Comparison of ENCODE assay signal across 14 cellular contexts in genomic region chr3:113560845-113561623, GRCh38. TPM values are rescaled to one million over a fixed set of nuclear protein-coding genes. Genes with fewer than 3 reads are reported as not detected.
DNase-seq lines count a peak whose midpoint lies in the region; ATAC-seq, FAIRE-seq and TF ChIP-seq lines count a peak whose summit lies in the region.
"Had no signal": no experiment of that assay in that cellular context is flagged by ENCODE, and none has a peak within 500 bp of the region (broad histone marks: within the 10 kb centered on the region; RNA-seq: fewer than 3 reads in every experiment).

No MANE protein-coding gene starts in this region.

- CTCF ChIA-PET in K562 (lab: Yijun Ruan, JAX; ENCODE audit: low intra/inter-chr PET ratio), result no interaction called here

- no peak for TF ChIP-seq RAD21 in K562 (CRISPR knock-in tag; conservative IDR thresholded peaks at IDR 0.05 in 1 of 2, IDR thresholded peaks at IDR 0.05 in 1 of 2)

- H3K9ac ChIP-seq in K562 (ENCODE audit: insufficient read depth in 1 of 2, low read depth in 2 of 2, low read length in 2 of 2), result no peak overlapping the region

- no peaks in the 10 kb centered on the region for H3K79me2 ChIP-seq in K562 (ENCODE audit: control insufficient read depth, insufficient read depth, low read length)

- no peaks in the 10 kb centered on the region; a peak in 2 of 5 replicates for H3K27me3 ChIP-seq in K562 (ENCODE audit: control insufficient read depth in 2 of 2, insufficient read depth in 2 of 2, low read length in 2 of 2)
- H3K27me3 ChIP-seq in kidney epithelial cell (ENCODE audit: control insufficient read depth, insufficient read depth, low read length), result no peaks in the 10 kb centered on the region
- H3K27me3 ChIP-seq in stomach, result no peaks in the 10 kb centered on the region
- H3K27me3 ChIP-seq: Peyer's patch, sigmoid colon, suprapubic skin had no signal

- POLR2A ChIA-PET in K562 (lab: Yijun Ruan, JAX), result no interaction called here

- no peak overlapping the region for H3K4me2 ChIP-seq in K562 (ENCODE audit: insufficient read depth, low read length)

- no peak overlapping the region for H3K27ac ChIP-seq in K562 (ENCODE audit: extremely low read depth, low read depth, low read length)
- H3K27ac ChIP-seq in stomach, result no peak overlapping the region
- H3K27ac ChIP-seq in substantia nigra (ENCODE audit: low read depth, low read length, poor library complexity, severe bottlenecking), result no peak overlapping the region
- H3K27ac ChIP-seq: Peyer's patch, sigmoid colon, suprapubic skin had no signal

- FAIRE-seq in K562 (lab: Jason Lieb, UNC), result no peak

- H3K4me3 ChIP-seq in HFF-Myc (replicated peaks; ENCODE audit: low read depth, low read length) (no peak overlapping the region), K562 (no peak overlapping the region), kidney epithelial cell (ENCODE audit: low read depth, low read length) (no peak overlapping the region), stomach (no peak overlapping the region)
- H3K4me3 ChIP-seq: Peyer's patch, sigmoid colon, suprapubic skin had no signal

- ATAC-seq in K562 (no peak), HG03521 (IDR thresholded peaks at IDR 0.05; ENCODE audit: unreplicated experiment) (no peak)

- BruUV-seq in K562 (replicated peaks; lab: Mats Ljungman, UMichigan), result no TSS peak

- no peak overlapping the region for H2AFZ ChIP-seq in K562 (ENCODE audit: low read depth, low read length)

- TF ChIP-seq CTCF in HFF-Myc (IDR thresholded peaks at IDR 0.05; ENCODE audit: low read depth, low read length, missing control alignments) (no peak), K562 (IDR thresholded peaks at IDR 0.05 in 2 of 3, conservative IDR thresholded peaks at IDR 0.05 in 1 of 3; ENCODE audit: insufficient read depth in 2 of 3, low read depth in 1 of 3, low read length in 3 of 3) (no peak), kidney epithelial cell (IDR thresholded peaks at IDR 0.05; ENCODE audit: insufficient read depth, low read length, poor library complexity, severe bottlenecking) (no peak), stomach (IDR thresholded peaks at IDR 0.05) (no peak)

- DNase-seq in AML-193 (lab: John Stamatoyannopoulos, UW), result peak; percentile 6 to 12
- peak; percentile 12 for DNase-seq in HFF-Myc (ENCODE audit: extremely low read depth, low read depth)
- no peak for DNase-seq in K562 (ENCODE audit: extremely low read depth in 1 of 4, low spot score in 3 of 4)
- DNase-seq in kidney epithelial cell (ENCODE audit: low read depth), result peak; percentile 45
- DNase-seq in stimulated activated naive CD4-positive, alpha-beta T cell treated with Interleukin-2 at 50 U/mL for 16 hours (lab: John Stamatoyannopoulos, UW), result no peak
- DNase-seq in stomach, result no peak
- no peak for DNase-seq in substantia nigra (lab: John Stamatoyannopoulos, UW)
- DNase-seq: activated CD4-positive, alpha-beta T cell treated with anti-CD3 and anti-CD28 coated beads, Interleukin-2, amount 50 U/mL, for 1 hour; erythroblast; NCI-H2171; Peyer's patch; sigmoid colon had no signal

- 0% methylated on average over 4 of the region's 4 CpGs for WGBS in K562 (ENCODE audit: insufficient coverage, low coverage, missing lambda C conversion rate)
- 89 to 96% (median 91%) methylated on average over 4 of the region's 4 CpGs for WGBS in stomach, 5 donors

- TF ChIP-seq POLR2A in K562 (conservative IDR thresholded peaks at IDR 0.05) (no peak), stomach (IDR thresholded peaks at IDR 0.05) (no peak)

- no peaks in the 10 kb centered on the region for H3K9me1 ChIP-seq in K562 (ENCODE audit: control insufficient read depth, insufficient read depth, low read length)

- in situ Hi-C loops in K562 (cut with MboI), result no loop called here

- TF ChIP-seq EP300 in K562 (IDR thresholded peaks at IDR 0.05; ENCODE audit: low read length) (no peak), stomach (IDR thresholded peaks at IDR 0.05) (no peak)

- H3K9me3 ChIP-seq in K562 (replicated peaks; ENCODE audit: control insufficient read depth, insufficient read depth, low read depth, low read length) (no peaks in the 10 kb centered on the region), stomach (no peaks in the 10 kb centered on the region)
- H3K9me3 ChIP-seq: Peyer's patch, sigmoid colon, suprapubic skin had no signal

- intact Hi-C loops in K562 (cut with micrococcal nuclease) (no loop called here), stomach (cut with DNase I; ENCODE audit: low total_unique reads) (no loop called here)

- no peaks in the 10 kb centered on the region for H4K20me1 ChIP-seq in K562 (replicated peaks; ENCODE audit: control insufficient read depth, insufficient read depth, low read length)

- no peaks in the 10 kb centered on the region for H3K4me1 ChIP-seq in K562 (replicated peaks in 1 of 2; ENCODE audit: control insufficient read depth in 2 of 2, insufficient read depth in 2 of 2, low read length in 2 of 2)
- peaks cover 0 to 29% (median 10%) of the 10 kb centered on the region in 4 donors for H3K4me1 ChIP-seq in stomach
- H3K4me1 ChIP-seq: sigmoid colon, suprapubic skin had no signal

- H3K36me3 ChIP-seq in K562 (ENCODE audit: control insufficient read depth, insufficient read depth, low read length), result no peaks in the 10 kb centered on the region
- H3K36me3 ChIP-seq in kidney epithelial cell (ENCODE audit: control insufficient read depth, insufficient read depth, low read length), result no peaks in the 10 kb centered on the region
- H3K36me3 ChIP-seq in stomach, result no peaks in the 10 kb centered on the region
- H3K36me3 ChIP-seq: Peyer's patch, sigmoid colon, suprapubic skin had no signal

TF ChIP-seq in K562, 482 proteins besides CTCF, POLR2A, EP300 and RAD21:
- TF ChIP-seq RFX1 (IDR thresholded peaks at IDR 0.05) (peak; percentile 79), RBM22 (IDR thresholded peaks at IDR 0.05; ENCODE audit: low read depth, low read length, poor library complexity, severe bottlenecking) (no peak)

RNA-seq across cellular contexts. Expression of gene SIDT1, which starts 28.7 kb away (rescaled TPM):
- total RNA-seq in K562 (2011; cell fraction: chromatin; rRNA removed; ENCODE audit: low replicate concordance), result not detected in 2 replicates
- total RNA-seq in K562 (2011; cell fraction: nucleolus; rRNA removed), result not detected in 2 replicates
- not detected in 2 replicates for total RNA-seq in K562 (2011; cell fraction: nucleoplasm; rRNA removed)
- not detected in 2 replicates for total RNA-seq in K562 (2014; rRNA removed)
- not detected in 2 replicates for total RNA-seq in K562 (2014; rRNA removed; fragmentation: Illumina TruSeq; extraction: Trizol)
- not detected in 2 replicates for total RNA-seq in K562 (2015; rRNA removed; fragmentation: Illumina TruSeq; extraction: Trizol)
- 0.18 TPM in 1 of 2 replicates, not detected in the other for total RNA-seq in K562 (2021)
- polyA plus RNA-seq in K562 (2011; rRNA removed), result not detected in 2 replicates
- not detected in 2 replicates for polyA plus RNA-seq in K562 (2011; cell fraction: cytosol; rRNA removed)
- not detected in 2 replicates for polyA plus RNA-seq in K562 (2011; cell fraction: nucleus; rRNA removed)
- not detected in 2 replicates for polyA plus RNA-seq in K562 (2012)
- polyA plus RNA-seq in K562 (2014; fragmentation: Illumina TruSeq; extraction: Trizol), result not detected in 2 replicates
- polyA plus RNA-seq in K562 (2014; fragmentation: Nextera tagmentation; extraction: Ambion mirVana), result not detected
- polyA plus RNA-seq in K562 (2014; rRNA removed), result not detected in 2 replicates
- not detected in 2 replicates for polyA minus RNA-seq in K562 (2011; rRNA and poly(A)+ RNA removed)
- polyA minus RNA-seq in K562 (2011; cell fraction: cytosol; rRNA and poly(A)+ RNA removed), result not detected in 2 replicates
- polyA minus RNA-seq in K562 (2011; cell fraction: nucleus; rRNA and poly(A)+ RNA removed), result not detected in 2 replicates
- 0.04 and 0.14 TPM in 2 replicates for total RNA-seq in kidney epithelial cell
- 100 to 1,000 TPM in 1 of 5 donors, 10 to 100 TPM in 3, 1 to 10 TPM in 1; 2.7 to 142 (median 33.4) TPM for total RNA-seq in stomach
- 1 to 10 TPM in 2 of 3 donors, under 1 TPM in 1; 0.81 to 2.4 (median 1.8) TPM for polyA plus RNA-seq in stomach

RNA-seq across cellular contexts. Expression of gene SPICE1, which starts 46.1 kb away (rescaled TPM):
- 9.5 and 38.6 TPM in 2 replicates for total RNA-seq in K562 (2011; cell fraction: chromatin; rRNA removed; ENCODE audit: low replicate concordance)
- 5.3 and 8.0 TPM in 2 replicates for total RNA-seq in K562 (2011; cell fraction: nucleolus; rRNA removed)
- 12.2 and 21.6 TPM in 2 replicates for total RNA-seq in K562 (2011; cell fraction: nucleoplasm; rRNA removed)
- total RNA-seq in K562 (2014; rRNA removed) (3.3 and 5.0 TPM in 2 replicates), K562 (2014; rRNA removed; fragmentation: Illumina TruSeq; extraction: Trizol) (11.4 and 13.3 TPM in 2 replicates), K562 (2015; rRNA removed; fragmentation: Illumina TruSeq; extraction: Trizol) (7.5 and 8.1 TPM in 2 replicates), K562 (2021) (8.0 and 10.6 TPM in 2 replicates), kidney epithelial cell (14.5 and 15.2 TPM in 2 replicates), stomach (10 to 100 TPM; 10.3 to 75.9 (median 31.9) TPM)
- polyA plus RNA-seq in K562 (2011; rRNA removed) (6.0 and 6.4 TPM in 2 replicates), K562 (2014; fragmentation: Illumina TruSeq; extraction: Trizol) (4.9 and 5.7 TPM in 2 replicates), K562 (2014; fragmentation: Nextera tagmentation; extraction: Ambion mirVana) (1 to 10 TPM; 2.4 to 3.5 TPM), K562 (2014; rRNA removed) (4.3 and 5.8 TPM in 2 replicates), stomach (1 to 10 TPM; 1.7 to 2.9 (median 2.4) TPM)
- 1.2 and 2.1 TPM in 2 replicates for polyA plus RNA-seq in K562 (2011; cell fraction: cytosol; rRNA removed)
- 7.0 and 8.3 TPM in 2 replicates for polyA plus RNA-seq in K562 (2011; cell fraction: nucleus; rRNA removed)
- polyA plus RNA-seq in K562 (2012), result 3.3 TPM in 2 replicates
- polyA minus RNA-seq in K562 (2011; rRNA and poly(A)+ RNA removed), result 13.9 and 15.9 TPM in 2 replicates
- 3.9 and 8.5 TPM in 2 replicates for polyA minus RNA-seq in K562 (2011; cell fraction: cytosol; rRNA and poly(A)+ RNA removed)
- polyA minus RNA-seq in K562 (2011; cell fraction: nucleus; rRNA and poly(A)+ RNA removed), result 16.7 and 25.0 TPM in 2 replicates

Comparison
In these comparisons a context has a peak if more than half of its experiments do, and no peak if none do; other contexts are left out.
1. DNase-seq: peak in AML-193 (2 of 2), HFF-Myc (single experiment) and kidney epithelial cell (single experiment); none in K562 (0 of 4), stimulated activated naive CD4-positive, alpha-beta T cell treated with Interleukin-2 at 50 U/mL for 16 hours (single experiment), stomach (single experiment) and substantia nigra (0 of 49).